In genomic region chr11:114179234-114179941, GRCh38 we compare ENCODE assay signal across 10 cellular contexts.
A peak's percentile ranks its signal among the peaks of the same experiment; 100 is the strongest.
DNase-seq lines count a peak whose midpoint lies in the region; ATAC-seq and TF ChIP-seq lines count a peak whose summit lies in the region.
"Had no signal": no experiment of that assay in that cellular context is flagged by ENCODE, and none has a peak within 500 bp of the region (broad histone marks: within the 10 kb centered on the region; RNA-seq: fewer than 3 reads in every experiment).

No MANE protein-coding gene starts in this region.

- no peak for ATAC-seq in T-helper 17 cell
- peak; percentile 86 for ATAC-seq in Right ventricle myocardium superior (ENCODE audit: poor library complexity)
- no peak for ATAC-seq in GM19035 (IDR thresholded peaks at IDR 0.05; ENCODE audit: unreplicated experiment)
- no peak for ATAC-seq in activated CD4-positive, CD25-positive, alpha-beta regulatory T cell treated with anti-CD3 and anti-CD28 coated beads, Interleukin-2, amount 50 U/mL, for 24 hours

- no peaks in the 10 kb centered on the region for H3K27me3 ChIP-seq in prostate gland (replicated peaks; ENCODE audit: insufficient read depth)

- H3K9me3 ChIP-seq in T-helper 17 cell (ENCODE audit: control insufficient read depth, low read length, poor library complexity, severe bottlenecking) (no peaks in the 10 kb centered on the region), prostate gland (no peaks in the 10 kb centered on the region)

- intact Hi-C loops in Right ventricle myocardium superior (cut with DNase I) (loop anchor here (1.0 kb wide), 1 partner anchor 16 kb away; no protein-coding TSS in a partner anchor), prostate gland (cut with DNase I) (loop anchor here (1.0 kb wide), 1 partner anchor 17 kb away; no protein-coding TSS in a partner anchor)

- no peaks in the 10 kb centered on the region for H3K36me3 ChIP-seq in prostate gland
- H3K36me3 ChIP-seq: WERI-Rb-1 had no signal

- no peaks in the 10 kb centered on the region for H3K27me3 Mint-ChIP-seq in T-helper 17 cell

- peak overlapping the region; percentile 21 to 36 for H3K4me3 ChIP-seq in prostate gland

- TF ChIP-seq POLR2A in prostate gland (IDR thresholded peaks at IDR 0.05) = peak; percentile 44

- peaks cover 57% of the 10 kb centered on the region for H3K4me1 Mint-ChIP-seq in T-helper 17 cell

- 0% methylated on average over 5 of the region's 5 CpGs for WGBS in prostate gland

- H3K4me3 Mint-ChIP-seq in T-helper 17 cell = peak overlapping the region; percentile 25

- H3K36me3 Mint-ChIP-seq in T-helper 17 cell (ENCODE audit: low read depth) = no peaks in the 10 kb centered on the region

- TF ChIP-seq CTCF in prostate gland (IDR thresholded peaks at IDR 0.05) = peak in 1 of 4 experiments; percentile 40

- DNase-seq in DMS153 treated with DMSO at 0.1 percent for 48 hours (lab: John Stamatoyannopoulos, UW; ENCODE audit: unreplicated experiment) (peak; percentile 79), T-helper 17 cell (no peak), Right ventricle myocardium superior (peak; percentile 91), prostate gland (ENCODE audit: low spot score) (peak; percentile 96)
- DNase-seq in activated CD4-positive, alpha-beta T cell treated with anti-CD3 and anti-CD28 coated beads for 4 hours = no peak
- DNase-seq in stimulated activated CD4-positive, alpha-beta T cell treated with anti-CD3 and anti-CD28 coated beads, Interleukin-4, amount 100 ng/mL, for 4 hours = no peak
- DNase-seq: stimulated activated naive CD4-positive, alpha-beta T cell treated with Interleukin-2 at 50 U/mL for 16 hours; WERI-Rb-1 had no signal

- H3K4me1 ChIP-seq in prostate gland (replicated peaks) = peaks cover 56% of the 10 kb centered on the region

- H3K27ac Mint-ChIP-seq in T-helper 17 cell = peak overlapping the region; percentile 69

- H3K27ac ChIP-seq in prostate gland = peak overlapping the region; percentile 99
- H3K27ac ChIP-seq: WERI-Rb-1 had no signal

Comparison
In these comparisons a context has a peak if more than half of its experiments do, and no peak if none do; other contexts are left out.
1. DNase-seq: peak in DMS153 treated with DMSO at 0.1 percent for 48 hours (single experiment), Right ventricle myocardium superior (single experiment) and prostate gland (single experiment); none in T-helper 17 cell (0 of 3), activated CD4-positive, alpha-beta T cell treated with anti-CD3 and anti-CD28 coated beads for 4 hours (0 of 2) and stimulated activated CD4-positive, alpha-beta T cell treated with anti-CD3 and anti-CD28 coated beads, Interleukin-4, amount 100 ng/mL, for 4 hours (0 of 2).